ENCODE assay signal across 8 cellular contexts in genomic region chr4:89290727-89291126, GRCh38. TPM values are rescaled to one million over a fixed set of nuclear protein-coding genes. Genes with fewer than 3 reads are reported as not detected.
DNase-seq lines count a peak whose midpoint lies in the region; ATAC-seq, FAIRE-seq and TF ChIP-seq lines count a peak whose summit lies in the region.
"Had no signal": no experiment of that assay in that cellular context is flagged by ENCODE, and none has a peak within 500 bp of the region (broad histone marks: within the 10 kb centered on the region; RNA-seq: fewer than 3 reads in every experiment).

No MANE protein-coding gene starts in this region.

- no peak for TF ChIP-seq CTCF in kidney (IDR thresholded peaks at IDR 0.05; ENCODE audit: borderline replicate concordance, extremely low read depth, insufficient read depth)

- peaks cover 21 to 25% of the 10 kb centered on the region in 2 donors for H3K4me1 ChIP-seq in kidney (ENCODE audit: control insufficient read depth in 1 of 2, insufficient read depth in 1 of 2, low read depth in 1 of 2, low read length in 2 of 2)

- peaks cover 96% of the 10 kb centered on the region for H3K4me1 Mint-ChIP-seq in activated T-helper 1 cell treated with anti-CD3 and anti-CD28 coated beads, Interleukin-12 subunit alpha, Interleukin-12 subunit beta, Interleukin-2, Interleukin-4 antibody, amounts not matched to agents 30 ng/mL and 10 ng/mL and 1 ng/mL, durations not matched to agents 14 hours and 24 hours and 36 hours (ENCODE audit: low read depth)

- H3K9me3 ChIP-seq in kidney (ENCODE audit: control insufficient read depth in 1 of 2, low read length in 2 of 2) = no peaks in the 10 kb centered on the region

- H3K9me3 Mint-ChIP-seq in activated T-helper 1 cell treated with anti-CD3 and anti-CD28 coated beads, Interleukin-12 subunit alpha, Interleukin-12 subunit beta, Interleukin-2, Interleukin-4 antibody, amounts not matched to agents 30 ng/mL and 10 ng/mL and 1 ng/mL, durations not matched to agents 14 hours and 24 hours and 36 hours = peaks cover 3% of the 10 kb centered on the region

- no peaks in the 10 kb centered on the region for H3K36me3 ChIP-seq in kidney (ENCODE audit: control insufficient read depth in 1 of 2, insufficient read depth in 2 of 2, low read length in 2 of 2)

- H3K36me3 Mint-ChIP-seq in activated T-helper 1 cell treated with anti-CD3 and anti-CD28 coated beads, Interleukin-12 subunit alpha, Interleukin-12 subunit beta, Interleukin-2, Interleukin-4 antibody, amounts not matched to agents 30 ng/mL and 10 ng/mL and 1 ng/mL, durations not matched to agents 14 hours and 24 hours and 36 hours (ENCODE audit: low read depth) = peaks cover 38% of the 10 kb centered on the region

- no peaks in the 10 kb centered on the region for H3K27me3 Mint-ChIP-seq in activated T-helper 1 cell treated with anti-CD3 and anti-CD28 coated beads, Interleukin-12 subunit alpha, Interleukin-12 subunit beta, Interleukin-2, Interleukin-4 antibody, amounts not matched to agents 30 ng/mL and 10 ng/mL and 1 ng/mL, durations not matched to agents 14 hours and 24 hours and 36 hours (ENCODE audit: insufficient read depth)

- intact Hi-C loops in activated T-helper 1 cell treated with anti-CD3 and anti-CD28 coated beads, Interleukin-12 subunit alpha, Interleukin-12 subunit beta, Interleukin-2, Interleukin-4 antibody, amounts not matched to agents 30 ng/mL and 10 ng/mL and 1 ng/mL, durations not matched to agents 14 hours and 24 hours and 36 hours (cut with micrococcal nuclease) = loop anchor here (2.0 to 10.0 kb wide), 5 partner anchors 16 to 906 kb away; partner anchors contain the start of genes GPRIN3, HERC5 and TIGD2
- intact Hi-C loops in kidney (cut with DNase I) = no loop called here

- DNase-seq in activated T-helper 1 cell treated with anti-CD3 and anti-CD28 coated beads, Interleukin-12 subunit alpha, Interleukin-12 subunit beta, Interleukin-2, Interleukin-4 antibody, amounts not matched to agents 30 ng/mL and 10 ng/mL and 1 ng/mL, durations not matched to agents 14 hours and 24 hours and 36 hours (ENCODE audit: low spot score) = no peak
- no peak for DNase-seq in kidney
- no peak for DNase-seq in NCI-H1105 (lab: John Stamatoyannopoulos, UW)
- DNase-seq in HuH-7 (ENCODE audit: low spot score) = no peak
- no peak for DNase-seq in dedifferentiated amniotic fluid mesenchymal stem cell (ENCODE audit: extremely low spot score)
- DNase-seq: NCI-H2107 had no signal

- FAIRE-seq in kidney (lab: Jason Lieb, UNC) = no peak

- peak overlapping the region; percentile 85 for H3K27ac Mint-ChIP-seq in activated T-helper 1 cell treated with anti-CD3 and anti-CD28 coated beads, Interleukin-12 subunit alpha, Interleukin-12 subunit beta, Interleukin-2, Interleukin-4 antibody, amounts not matched to agents 30 ng/mL and 10 ng/mL and 1 ng/mL, durations not matched to agents 14 hours and 24 hours and 36 hours

- H3K4me3 Mint-ChIP-seq in activated T-helper 1 cell treated with anti-CD3 and anti-CD28 coated beads, Interleukin-12 subunit alpha, Interleukin-12 subunit beta, Interleukin-2, Interleukin-4 antibody, amounts not matched to agents 30 ng/mL and 10 ng/mL and 1 ng/mL, durations not matched to agents 14 hours and 24 hours and 36 hours = peak overlapping the region; percentile 48

- peak overlapping the region in 1 of 2 donors; percentile 2 for H3K4me3 ChIP-seq in kidney (ENCODE audit: low read length in 2 of 2)

- ATAC-seq in GM18517 (IDR thresholded peaks at IDR 0.05; ENCODE audit: unreplicated experiment) (peak; percentile 43), HG03439 (IDR thresholded peaks at IDR 0.05; ENCODE audit: unreplicated experiment) (peak; percentile 43)

- peak overlapping the region; percentile 10 to 23 for H3K27ac ChIP-seq in kidney (ENCODE audit: low read depth in 2 of 2, low read length in 2 of 2)

- no peak overlapping the region for H3K9ac ChIP-seq in kidney (ENCODE audit: low read length in 2 of 2)

RNA-seq across cellular contexts. Expression of gene GPRIN3, which starts 16.9 kb away (rescaled TPM):
- 37.1 and 39.0 TPM in 2 replicates for total RNA-seq in activated T-helper 1 cell treated with anti-CD3 and anti-CD28 coated beads, Interleukin-12 subunit alpha, Interleukin-12 subunit beta, Interleukin-2, Interleukin-4 antibody, amounts not matched to agents 30 ng/mL and 10 ng/mL and 1 ng/mL, durations not matched to agents 14 hours and 24 hours and 36 hours
- 15.2 TPM for total RNA-seq in kidney
- polyA plus RNA-seq in kidney (ENCODE audit: insufficient read depth, low read depth, low replicate concordance) = 2.2 TPM
